In genomic region chr13:46211116-46211515, GRCh38 we compare ENCODE assay signal across 8 cellular contexts. TPM values are rescaled to one million over a fixed set of nuclear protein-coding genes. Genes with fewer than 3 reads are reported as not detected.
A peak's percentile ranks its signal among the peaks of the same experiment; 100 is the strongest.
DNase-seq lines count a peak whose midpoint lies in the region; ATAC-seq, FAIRE-seq and TF ChIP-seq lines count a peak whose summit lies in the region.

No MANE protein-coding gene starts in this region.

- H3K4me1 ChIP-seq in Peyer's patch: no peaks in the 10 kb centered on the region
- peaks cover 0 to 10% (median 7%) of the 10 kb centered on the region in 4 donors for H3K4me1 ChIP-seq in liver (ENCODE audit: control insufficient read depth in 4 of 4, insufficient read depth in 4 of 4, low read length in 3 of 4)
- H3K4me1 ChIP-seq in subcutaneous abdominal adipose tissue (ENCODE audit: control insufficient read depth in 5 of 5, insufficient read depth in 5 of 5, low read length in 5 of 5): peaks cover 2 to 17% (median 13%) of the 10 kb centered on the region in 5 donors

- peak; percentile 24 for ATAC-seq in HG02798 (IDR thresholded peaks at IDR 0.05; ENCODE audit: poor library complexity, unreplicated experiment)

- H3K36me3 ChIP-seq in Peyer's patch (no peaks in the 10 kb centered on the region), liver (ENCODE audit: control insufficient read depth in 4 of 4, insufficient read depth in 3 of 4, low read depth in 1 of 4, low read length in 3 of 4) (no peaks in the 10 kb centered on the region), subcutaneous abdominal adipose tissue (ENCODE audit: control insufficient read depth in 5 of 5, insufficient read depth in 5 of 5, low read length in 5 of 5) (no peaks in the 10 kb centered on the region)

- TF ChIP-seq POLR2A in GM12891 (IDR thresholded peaks at IDR 0.05; ENCODE audit: low read depth, low read length) (no peak), Peyer's patch (IDR thresholded peaks at IDR 0.05) (no peak)

- H3K9me3 ChIP-seq in Peyer's patch (no peaks in the 10 kb centered on the region), liver (ENCODE audit: control insufficient read depth in 4 of 4, low read length in 3 of 4) (no peaks in the 10 kb centered on the region), subcutaneous abdominal adipose tissue (ENCODE audit: control insufficient read depth in 5 of 5, low read length in 5 of 5) (no peaks in the 10 kb centered on the region)

- H3K9ac ChIP-seq in liver (ENCODE audit: low read depth in 1 of 2, low read length in 2 of 2) (peak overlapping the region in 1 of 2 donors; percentile 22), subcutaneous abdominal adipose tissue (ENCODE audit: low read length in 5 of 5) (peak overlapping the region in 4 of 5 donors; percentile 53 to 63 (median 61))

- H3K27me3 ChIP-seq in Peyer's patch (no peaks in the 10 kb centered on the region), liver (ENCODE audit: control insufficient read depth in 4 of 4, insufficient read depth in 4 of 4, low read length in 3 of 4) (no peaks in the 10 kb centered on the region), subcutaneous abdominal adipose tissue (ENCODE audit: control insufficient read depth in 5 of 5, insufficient read depth in 4 of 5, low read length in 5 of 5) (no peaks in the 10 kb centered on the region)

- TF ChIP-seq RAD21 in liver (IDR thresholded peaks at IDR 0.05): no peak

- FAIRE-seq in GM12891 (lab: Jason Lieb, UNC): peak; percentile 86

- 13% methylated on average over 9 of the region's 9 CpGs for WGBS in liver

- no peak for TF ChIP-seq CTCF in Peyer's patch (IDR thresholded peaks at IDR 0.05)
- no peak for TF ChIP-seq CTCF in liver (IDR thresholded peaks at IDR 0.05; ENCODE audit: low read depth, low read length, missing input control)

- peak overlapping the region; percentile 32 to 60 (median 43) for H3K4me3 ChIP-seq in Peyer's patch
- H3K4me3 ChIP-seq in liver (ENCODE audit: low read depth in 1 of 3, low read length in 3 of 3): peak overlapping the region; percentile 43 to 76 (median 50)
- H3K4me3 ChIP-seq in subcutaneous abdominal adipose tissue (ENCODE audit: low read depth in 1 of 5, low read length in 5 of 5): peak overlapping the region; percentile 76 to 89 (median 79)

- no peak for DNase-seq in GM12891 (ENCODE audit: insufficient read length, low spot score)
- DNase-seq in Peyer's patch: no peak
- DNase-seq in astrocyte of the hippocampus (ENCODE audit: low read depth, low spot score): peak; percentile 5
- no peak for DNase-seq in glomerular visceral epithelial cell (ENCODE audit: extremely low spot score)
- no peak for DNase-seq in putamen (ENCODE audit: low spot score)

- H3K27ac ChIP-seq in Peyer's patch: peak overlapping the region in 3 of 4 donors; percentile 8 to 57 (median 16)
- H3K27ac ChIP-seq in liver (ENCODE audit: low read depth in 1 of 2, low read length in 2 of 2): no peak overlapping the region
- H3K27ac ChIP-seq in subcutaneous abdominal adipose tissue (ENCODE audit: low read depth, low read length): no peak overlapping the region

TF ChIP-seq in GM12891, 5 proteins besides CTCF, POLR2A, EP300 and RAD21:
- TF ChIP-seq PAX5 (IDR thresholded peaks at IDR 0.05; ENCODE audit: insufficient read depth, low read length, severe bottlenecking) (no peak), POU2F2 (IDR thresholded peaks at IDR 0.05; ENCODE audit: low read depth, low read length) (no peak), POLR2AphosphoS5 (IDR thresholded peaks at IDR 0.05; ENCODE audit: low read depth, low read length) (no peak), SPI1 (IDR thresholded peaks at IDR 0.05; ENCODE audit: low read depth, low read length) (no peak), TAF1 (IDR thresholded peaks at IDR 0.05; ENCODE audit: low read depth, low read length) (no peak)

TF ChIP-seq in liver, 16 proteins besides CTCF, POLR2A, EP300 and RAD21:
- TF ChIP-seq HNF4A (conservative IDR thresholded peaks at IDR 0.05) (no peak), TAF1 (conservative IDR thresholded peaks at IDR 0.05) (no peak), EGR1 (IDR thresholded peaks at IDR 0.05; ENCODE audit: low read depth in 2 of 2) (no peak), RXRA (IDR thresholded peaks at IDR 0.05) (no peak), REST (IDR thresholded peaks at IDR 0.05) (no peak), GABPA (IDR thresholded peaks at IDR 0.05 in 1 of 2, conservative IDR thresholded peaks at IDR 0.05 in 1 of 2) (no peak), FOXA1 (IDR thresholded peaks at IDR 0.05) (no peak)
- TF ChIP-seq, protein P1, sequence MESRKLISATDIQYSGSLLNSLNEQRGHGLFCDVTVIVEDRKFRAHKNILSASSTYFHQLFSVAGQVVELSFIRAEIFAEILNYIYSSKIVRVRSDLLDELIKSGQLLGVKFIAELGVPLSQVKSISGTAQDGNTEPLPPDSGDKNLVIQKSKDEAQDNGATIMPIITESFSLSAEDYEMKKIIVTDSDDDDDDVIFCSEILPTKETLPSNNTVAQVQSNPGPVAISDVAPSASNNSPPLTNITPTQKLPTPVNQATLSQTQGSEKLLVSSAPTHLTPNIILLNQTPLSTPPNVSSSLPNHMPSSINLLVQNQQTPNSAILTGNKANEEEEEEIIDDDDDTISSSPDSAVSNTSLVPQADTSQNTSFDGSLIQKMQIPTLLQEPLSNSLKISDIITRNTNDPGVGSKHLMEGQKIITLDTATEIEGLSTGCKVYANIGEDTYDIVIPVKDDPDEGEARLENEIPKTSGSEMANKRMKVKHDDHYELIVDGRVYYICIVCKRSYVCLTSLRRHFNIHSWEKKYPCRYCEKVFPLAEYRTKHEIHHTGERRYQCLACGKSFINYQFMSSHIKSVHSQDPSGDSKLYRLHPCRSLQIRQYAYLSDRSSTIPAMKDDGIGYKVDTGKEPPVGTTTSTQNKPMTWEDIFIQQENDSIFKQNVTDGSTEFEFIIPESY (IDR thresholded peaks at IDR 0.05): no peak
- TF ChIP-seq, protein P2, sequence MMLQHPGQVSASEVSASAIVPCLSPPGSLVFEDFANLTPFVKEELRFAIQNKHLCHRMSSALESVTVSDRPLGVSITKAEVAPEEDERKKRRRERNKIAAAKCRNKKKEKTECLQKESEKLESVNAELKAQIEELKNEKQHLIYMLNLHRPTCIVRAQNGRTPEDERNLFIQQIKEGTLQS (IDR thresholded peaks at IDR 0.05): no peak

RNA-seq across cellular contexts. Expression of gene LRRC63, which starts 0.6 kb away (rescaled TPM):
- 0.24 TPM for polyA plus RNA-seq in GM12891 (2012; ENCODE audit: low read depth, missing spikeins)
- total RNA-seq in Peyer's patch (under 1 TPM in 1 of 4 donors, not detected in 3; 0.40 TPM), liver (under 1 TPM; 0.08 to 0.84 TPM)
- under 1 TPM; 0.03 to 0.10 TPM for polyA plus RNA-seq in liver

RNA-seq across cellular contexts. Expression of gene LCP1, which starts 29.1 kb away (rescaled TPM):
- 1,208 TPM for polyA plus RNA-seq in GM12891 (2012; ENCODE audit: low read depth, missing spikeins)
- 100 to 1,000 TPM in 1 of 4 donors, 10 to 100 TPM in 3; 11.1 to 167 (median 19.2) TPM for total RNA-seq in Peyer's patch
- 10 to 100 TPM; 44.8 to 90.6 TPM for total RNA-seq in liver
- 10 to 100 TPM; 12.6 to 27.1 TPM for polyA plus RNA-seq in liver

Comparison
In these comparisons a context has a peak if more than half of its experiments do, and no peak if none do; other contexts are left out.
1. H3K27ac ChIP-seq: peak in Peyer's patch (3 of 4); none in liver (0 of 2) and subcutaneous abdominal adipose tissue (single experiment).
2. Peak in every context shown above with its lines, with median percentiles within 50 percentile points of each other: H3K4me3 ChIP-seq.